ENCODE assay signal across 1 cellular context in the genomic region with DNA sequence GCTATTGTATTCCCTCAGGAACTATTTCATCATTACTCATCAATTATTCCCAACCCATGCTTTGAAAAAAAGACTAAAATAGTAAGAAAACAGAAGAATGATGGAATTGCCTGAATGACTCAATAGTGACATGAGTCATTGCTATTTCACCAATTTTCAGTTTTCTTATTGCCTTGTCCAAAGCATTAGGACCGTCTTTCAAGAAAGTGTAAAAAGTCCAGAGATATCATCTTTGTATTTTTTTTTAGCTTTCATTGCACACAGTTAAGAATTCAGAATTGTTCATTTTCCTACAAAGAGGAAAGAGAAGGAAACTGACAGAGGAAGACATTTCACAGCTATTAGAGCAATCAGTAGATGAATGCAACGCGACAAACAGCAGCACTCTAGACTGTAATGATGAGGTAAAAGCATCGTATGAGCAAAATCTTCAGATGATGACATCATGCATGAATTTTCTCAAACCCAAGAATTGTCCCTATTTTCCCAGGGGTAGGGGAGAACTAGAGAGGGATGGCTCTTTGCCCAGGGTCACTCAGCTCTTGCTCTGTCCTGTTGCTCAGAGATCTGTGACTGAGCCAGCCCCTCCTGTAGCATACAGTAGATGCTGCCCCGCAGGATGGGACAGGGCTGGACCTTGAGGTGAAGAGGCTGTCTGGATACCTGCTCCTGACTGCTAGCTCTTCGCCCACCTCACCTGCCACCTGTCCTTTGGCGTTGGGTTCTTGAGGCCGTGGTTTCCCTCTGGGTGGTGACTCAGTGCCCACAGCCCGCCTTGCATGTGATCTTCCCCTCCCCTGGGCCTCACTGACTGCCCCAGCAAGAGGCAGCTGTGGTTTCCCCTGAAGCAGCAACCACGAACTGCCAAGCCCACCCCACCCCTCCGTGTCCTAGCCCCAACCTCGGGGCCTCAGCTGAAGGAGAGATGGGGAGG.
TF ChIP-seq lines count a peak whose summit lies in the region.

No MANE protein-coding gene starts in this region.

TF ChIP-seq in HEK293, 187 proteins besides CTCF, POLR2A, EP300 and RAD21 (continued from another document):
- TF ChIP-seq, protein P1, sequence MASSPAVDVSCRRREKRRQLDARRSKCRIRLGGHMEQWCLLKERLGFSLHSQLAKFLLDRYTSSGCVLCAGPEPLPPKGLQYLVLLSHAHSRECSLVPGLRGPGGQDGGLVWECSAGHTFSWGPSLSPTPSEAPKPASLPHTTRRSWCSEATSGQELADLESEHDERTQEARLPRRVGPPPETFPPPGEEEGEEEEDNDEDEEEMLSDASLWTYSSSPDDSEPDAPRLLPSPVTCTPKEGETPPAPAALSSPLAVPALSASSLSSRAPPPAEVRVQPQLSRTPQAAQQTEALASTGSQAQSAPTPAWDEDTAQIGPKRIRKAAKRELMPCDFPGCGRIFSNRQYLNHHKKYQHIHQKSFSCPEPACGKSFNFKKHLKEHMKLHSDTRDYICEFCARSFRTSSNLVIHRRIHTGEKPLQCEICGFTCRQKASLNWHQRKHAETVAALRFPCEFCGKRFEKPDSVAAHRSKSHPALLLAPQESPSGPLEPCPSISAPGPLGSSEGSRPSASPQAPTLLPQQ (tag by site-specific recombination; IDR thresholded peaks at IDR 0.05): peak; percentile 42; the same call in 1 of the 2 replicates
- no peak for TF ChIP-seq KLF7 (tag by site-specific recombination; IDR thresholded peaks at IDR 0.05; ENCODE audit: borderline replicate concordance)
- TF ChIP-seq, protein P2, sequence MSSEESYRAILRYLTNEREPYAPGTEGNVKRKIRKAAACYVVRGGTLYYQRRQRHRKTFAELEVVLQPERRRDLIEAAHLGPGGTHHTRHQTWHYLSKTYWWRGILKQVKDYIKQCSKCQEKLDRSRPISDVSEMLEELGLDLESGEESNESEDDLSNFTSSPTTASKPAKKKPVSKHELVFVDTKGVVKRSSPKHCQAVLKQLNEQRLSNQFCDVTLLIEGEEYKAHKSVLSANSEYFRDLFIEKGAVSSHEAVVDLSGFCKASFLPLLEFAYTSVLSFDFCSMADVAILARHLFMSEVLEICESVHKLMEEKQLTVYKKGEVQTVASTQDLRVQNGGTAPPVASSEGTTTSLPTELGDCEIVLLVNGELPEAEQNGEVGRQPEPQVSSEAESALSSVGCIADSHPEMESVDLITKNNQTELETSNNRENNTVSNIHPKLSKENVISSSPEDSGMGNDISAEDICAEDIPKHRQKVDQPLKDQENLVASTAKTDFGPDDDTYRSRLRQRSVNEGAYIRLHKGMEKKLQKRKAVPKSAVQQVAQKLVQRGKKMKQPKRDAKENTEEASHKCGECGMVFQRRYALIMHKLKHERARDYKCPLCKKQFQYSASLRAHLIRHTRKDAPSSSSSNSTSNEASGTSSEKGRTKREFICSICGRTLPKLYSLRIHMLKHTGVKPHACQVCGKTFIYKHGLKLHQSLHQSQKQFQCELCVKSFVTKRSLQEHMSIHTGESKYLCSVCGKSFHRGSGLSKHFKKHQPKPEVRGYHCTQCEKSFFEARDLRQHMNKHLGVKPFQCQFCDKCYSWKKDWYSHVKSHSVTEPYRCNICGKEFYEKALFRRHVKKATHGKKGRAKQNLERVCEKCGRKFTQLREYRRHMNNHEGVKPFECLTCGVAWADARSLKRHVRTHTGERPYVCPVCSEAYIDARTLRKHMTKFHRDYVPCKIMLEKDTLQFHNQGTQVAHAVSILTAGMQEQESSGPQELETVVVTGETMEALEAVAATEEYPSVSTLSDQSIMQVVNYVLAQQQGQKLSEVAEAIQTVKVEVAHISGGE (tag by site-specific recombination; conservative IDR thresholded peaks at IDR 0.05; ENCODE audit: low read depth): no peak
- TF ChIP-seq, protein P3, sequence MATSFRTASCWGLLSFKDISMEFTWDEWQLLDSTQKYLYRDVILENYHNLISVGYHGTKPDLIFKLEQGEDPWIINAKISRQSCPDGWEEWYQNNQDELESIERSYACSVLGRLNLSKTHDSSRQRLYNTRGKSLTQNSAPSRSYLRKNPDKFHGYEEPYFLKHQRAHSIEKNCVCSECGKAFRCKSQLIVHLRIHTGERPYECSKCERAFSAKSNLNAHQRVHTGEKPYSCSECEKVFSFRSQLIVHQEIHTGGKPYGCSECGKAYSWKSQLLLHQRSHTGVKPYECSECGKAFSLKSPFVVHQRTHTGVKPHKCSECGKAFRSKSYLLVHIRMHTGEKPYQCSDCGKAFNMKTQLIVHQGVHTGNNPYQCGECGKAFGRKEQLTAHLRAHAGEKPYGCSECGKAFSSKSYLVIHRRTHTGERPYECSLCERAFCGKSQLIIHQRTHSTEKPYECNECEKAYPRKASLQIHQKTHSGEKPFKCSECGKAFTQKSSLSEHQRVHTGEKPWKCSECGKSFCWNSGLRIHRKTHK (tag by site-specific recombination; IDR thresholded peaks at IDR 0.05): no peak
- no peak for TF ChIP-seq ZNF548 (tag by site-specific recombination; IDR thresholded peaks at IDR 0.05)
- no peak for TF ChIP-seq ZNF544 (tag by site-specific recombination; IDR thresholded peaks at IDR 0.05)
- no peak for TF ChIP-seq ZNF404 (tag by site-specific recombination; IDR thresholded peaks at IDR 0.05)
- TF ChIP-seq ZNF391 (tag by site-specific recombination; IDR thresholded peaks at IDR 0.05; ENCODE audit: borderline replicate concordance, low read depth): no peak
- TF ChIP-seq ZNF610 (tag by site-specific recombination; IDR thresholded peaks at IDR 0.05; ENCODE audit: borderline replicate concordance): no peak
- TF ChIP-seq GLI4 (tag by site-specific recombination; IDR thresholded peaks at IDR 0.05): 0 out of 2 replicates have a peak, but pooled peaks have one; percentile 34
- TF ChIP-seq KLF9 (tag by site-specific recombination; IDR thresholded peaks at IDR 0.05; ENCODE audit: low read depth): no peak
- no peak for TF ChIP-seq ZNF624 (tag by site-specific recombination; IDR thresholded peaks at IDR 0.05)
- no peak for TF ChIP-seq SALL2 (tag by site-specific recombination; IDR thresholded peaks at IDR 0.05; ENCODE audit: borderline replicate concordance)
- no peak for TF ChIP-seq MYNN (tag by site-specific recombination; IDR thresholded peaks at IDR 0.05; ENCODE audit: borderline replicate concordance)
- TF ChIP-seq ZNF530 (tag by site-specific recombination; IDR thresholded peaks at IDR 0.05; ENCODE audit: low read depth): no peak
- TF ChIP-seq ZNF37A (tag by site-specific recombination; IDR thresholded peaks at IDR 0.05): no peak
- TF ChIP-seq KLF10 (tag by site-specific recombination; IDR thresholded peaks at IDR 0.05): no peak
- no peak for TF ChIP-seq YY1 (tag by site-specific recombination; IDR thresholded peaks at IDR 0.05)
- no peak; the same call in none of the 2 replicates for TF ChIP-seq SP7 (tag by site-specific recombination; IDR thresholded peaks at IDR 0.05)
- no peak for TF ChIP-seq WT1 (tag by site-specific recombination; IDR thresholded peaks at IDR 0.05)
- TF ChIP-seq ZNF792 (tag by site-specific recombination; IDR thresholded peaks at IDR 0.05): 0 out of 2 replicates have a peak, but pooled peaks have one; percentile 10
- TF ChIP-seq SCRT2 (tag by site-specific recombination; IDR thresholded peaks at IDR 0.05): peak; percentile 65
